In genomic region chrX:140766024-140766611, GRCh38 we compare ENCODE assay signal across 9 cellular contexts. TPM values are rescaled to one million over a fixed set of nuclear protein-coding genes. Genes with fewer than 3 reads are reported as not detected.
DNase-seq lines count a peak whose midpoint lies in the region; ATAC-seq, FAIRE-seq and TF ChIP-seq lines count a peak whose summit lies in the region.
"Had no signal": no experiment of that assay in that cellular context is flagged by ENCODE, and none has a peak within 500 bp of the region (broad histone marks: within the 10 kb centered on the region; RNA-seq: fewer than 3 reads in every experiment).

No MANE protein-coding gene starts in this region.

- intact Hi-C loops in pancreas (cut with DNase I): no loop called here

- H3K9me3 ChIP-seq in BE2C (no peaks in the 10 kb centered on the region), pancreas (no peaks in the 10 kb centered on the region)
- H3K9me3 ChIP-seq: SJSA1 had no signal

- H3K4me1 ChIP-seq in BE2C (no peaks in the 10 kb centered on the region), pancreas (no peaks in the 10 kb centered on the region)
- H3K4me1 ChIP-seq: SJSA1 had no signal

- peak; percentile 42 to 77 (median 70) for ATAC-seq in pancreas
- no peak for ATAC-seq in HG03280 (IDR thresholded peaks at IDR 0.05; ENCODE audit: unreplicated experiment)

- no peak overlapping the region for H3K27ac ChIP-seq in pancreas
- H3K27ac ChIP-seq: SJSA1 had no signal

- DNase-seq in BE2C (peak; percentile 44), GM13977 (ENCODE audit: low spot score) (peak; percentile 37), NCI-H146 treated with DMSO at 0.1 percent for 48 hours (lab: John Stamatoyannopoulos, UW; ENCODE audit: unreplicated experiment) (peak; percentile 0), activated T-cell treated with anti-CD3 and anti-CD28 coated beads for 24 hours (ENCODE audit: low read depth) (peak; percentile 8), globus pallidus (ENCODE audit: low spot score) (peak; percentile 53), pancreas (peak; percentile 12 to 63 (median 40)), ureter (ENCODE audit: low spot score) (no peak)

- no peak for FAIRE-seq in pancreas (lab: Jason Lieb, UNC)

- in situ Hi-C loops in GM13977 (cut with MboI; ENCODE audit: low pct_unique_long_range_greater_than_20kb, low sequenced_read_pairs, unreplicated experiment): no loop called here

- H3K4me3 ChIP-seq in BE2C (ENCODE audit: low read depth, low read length) (peak overlapping the region; percentile 60), pancreas (no peak overlapping the region)
- H3K4me3 ChIP-seq: SJSA1 had no signal

- WGBS in pancreas, 2 donors: 4 to 5% methylated on average over 8 of the region's 8 CpGs

- no peaks in the 10 kb centered on the region for H3K36me3 ChIP-seq in BE2C
- no peaks in the 10 kb centered on the region for H3K36me3 ChIP-seq in pancreas
- H3K36me3 ChIP-seq: SJSA1 had no signal

- TF ChIP-seq CTCF in BE2C (IDR thresholded peaks at IDR 0.05; ENCODE audit: low read depth, low read length) (peak; percentile 75), GM13977 (IDR thresholded peaks at IDR 0.05; ENCODE audit: extremely low read depth, insufficient read depth, missing control alignments) (peak; percentile 90), pancreas (IDR thresholded peaks at IDR 0.05) (peak; percentile 69 to 91 (median 77))

- H3K27me3 ChIP-seq in BE2C (no peaks in the 10 kb centered on the region), pancreas (peaks cover 0 to 42% (median 1%) of the 10 kb centered on the region in 4 donors)
- H3K27me3 ChIP-seq: SJSA1 had no signal

RNA-seq across cellular contexts. Expression of gene LINC00632, which starts 56.6 kb away (rescaled TPM):
- polyA plus RNA-seq in BE2C (2012; ENCODE audit: insufficient read depth, insufficient read length, low read depth): 40.0 TPM
- 100 to 1,000 TPM in 2 of 6 donors, 10 to 100 TPM in 4; 35.1 to 221 (median 92.1) TPM for total RNA-seq in pancreas
- polyA plus RNA-seq in pancreas: 1 to 10 TPM in 1 of 2 donors, under 1 TPM in 1; 0.47 to 3.7 TPM
- total RNA-seq in ureter: 116 TPM
- total RNA-seq: SJSA1 had no signal
